ENCODE assay signal across 19 cellular contexts in genomic region chr3:166445865-166446264, GRCh38.
"Had no signal": no experiment of that assay in that cellular context is flagged by ENCODE, and none has a peak within 500 bp of the region (broad histone marks: within the 10 kb centered on the region; RNA-seq: fewer than 3 reads in every experiment).

No MANE protein-coding gene starts in this region.

- H3K4me3 Mint-ChIP-seq: activated CD8-positive, alpha-beta T cell treated with anti-CD3 and anti-CD28 coated beads for 36 hours; activated naive CD4-positive, alpha-beta T cell treated with anti-CD3 and anti-CD28 coated beads, Interleukin-2, amount 50 U/mL, for 24 hours; activated T-cell treated with anti-CD3 and anti-CD28 coated beads, Interleukin-2, amount 50 U/mL, for 4 hours; central memory CD8-positive, alpha-beta T cell; immature natural killer cell; mesothelial cell of epicardium; neural crest cell; stimulated activated effector memory CD8-positive, alpha-beta T cell treated with anti-CD3 and anti-CD28 coated beads, Interleukin-12 subunit alpha, Interleukin-12 subunit beta, amount 100 ng/mL, for 72 hours; T-helper 17 cell; WTC11 had no signal

- H3K9me3 Mint-ChIP-seq: activated naive CD4-positive, alpha-beta T cell treated with anti-CD3 and anti-CD28 coated beads, Interleukin-2, amount 50 U/mL, for 24 hours; neural crest cell; WTC11 had no signal

- H3K27ac Mint-ChIP-seq: activated CD8-positive, alpha-beta T cell treated with anti-CD3 and anti-CD28 coated beads for 36 hours; activated naive CD4-positive, alpha-beta T cell treated with anti-CD3 and anti-CD28 coated beads, Interleukin-2, amount 50 U/mL, for 24 hours; immature natural killer cell; mesothelial cell of epicardium; stimulated activated effector memory CD8-positive, alpha-beta T cell treated with anti-CD3 and anti-CD28 coated beads, Interleukin-12 subunit alpha, Interleukin-12 subunit beta, amount 100 ng/mL, for 72 hours; T-helper 17 cell; WTC11 had no signal

- DNase-seq: activated CD4-positive, alpha-beta T cell treated with anti-CD3 and anti-CD28 coated beads for 48 hours; activated CD8-positive, alpha-beta T cell treated with anti-CD3 and anti-CD28 coated beads for 36 hours; activated effector memory CD4-positive, alpha-beta T cell treated with anti-CD3 and anti-CD28 coated beads, Interleukin-2, amount 50 U/mL, for 16 hours; activated T-cell treated with anti-CD3 and anti-CD28 coated beads, Interleukin-2, amount 50 U/mL, for 4 hours; effector CD4-positive, alpha-beta T cell; gastrocnemius medialis; heart left ventricle; immature natural killer cell; lower lobe of right lung; stimulated activated CD4-positive, alpha-beta T cell treated with anti-CD3 and anti-CD28 coated beads, Interleukin-2, amount 100 ng/mL, for 24 hours; T-helper 17 cell had no signal

- H3K4me1 Mint-ChIP-seq: activated naive CD4-positive, alpha-beta T cell treated with anti-CD3 and anti-CD28 coated beads, Interleukin-2, amount 50 U/mL, for 24 hours; central memory CD8-positive, alpha-beta T cell; immature natural killer cell; neural crest cell; stimulated activated effector memory CD8-positive, alpha-beta T cell treated with anti-CD3 and anti-CD28 coated beads, Interleukin-12 subunit alpha, Interleukin-12 subunit beta, amount 100 ng/mL, for 72 hours; T-helper 17 cell had no signal

- H3K4me3 ChIP-seq: coronary artery, gastrocnemius medialis, heart left ventricle, lower lobe of right lung had no signal

- H3K4me1 ChIP-seq: gastrocnemius medialis, heart left ventricle, lower lobe of right lung had no signal

- H3K36me3 ChIP-seq: gastrocnemius medialis, heart left ventricle, lower lobe of right lung had no signal

- H3K9me3 ChIP-seq: gastrocnemius medialis, heart left ventricle, lower lobe of right lung had no signal

- H3K27me3 Mint-ChIP-seq: activated CD8-positive, alpha-beta T cell treated with anti-CD3 and anti-CD28 coated beads for 36 hours; activated naive CD4-positive, alpha-beta T cell treated with anti-CD3 and anti-CD28 coated beads, Interleukin-2, amount 50 U/mL, for 24 hours; central memory CD8-positive, alpha-beta T cell; T-helper 17 cell had no signal

- H3K27ac ChIP-seq: coronary artery, gastrocnemius medialis, heart left ventricle, lower lobe of right lung had no signal

- H3K27me3 ChIP-seq: gastrocnemius medialis, heart left ventricle had no signal

- H3K36me3 Mint-ChIP-seq: activated naive CD4-positive, alpha-beta T cell treated with anti-CD3 and anti-CD28 coated beads, Interleukin-2, amount 50 U/mL, for 24 hours; immature natural killer cell; mesothelial cell of epicardium; stimulated activated effector memory CD8-positive, alpha-beta T cell treated with anti-CD3 and anti-CD28 coated beads, Interleukin-12 subunit alpha, Interleukin-12 subunit beta, amount 100 ng/mL, for 72 hours; WTC11 had no signal

- ATAC-seq: activated CD8-positive, alpha-beta T cell treated with anti-CD3 and anti-CD28 coated beads for 36 hours; activated T-cell treated with anti-CD3 and anti-CD28 coated beads, Interleukin-2, amount 50 U/mL, for 4 hours; gastrocnemius medialis; heart left ventricle; lower lobe of right lung; sciatic nerve; stimulated activated effector memory CD8-positive, alpha-beta T cell treated with anti-CD3 and anti-CD28 coated beads, Interleukin-12 subunit alpha, Interleukin-12 subunit beta, amount 100 ng/mL, for 72 hours; T-helper 17 cell; WTC11 had no signal
